ENCODE assay signal across 12 cellular contexts in genomic region chr17:50946891-50947843, GRCh38.
DNase-seq lines count a peak whose midpoint lies in the region; ATAC-seq and TF ChIP-seq lines count a peak whose summit lies in the region.
"Had no signal": no experiment of that assay in that cellular context is flagged by ENCODE, and none has a peak within 500 bp of the region (broad histone marks: within the 10 kb centered on the region; RNA-seq: fewer than 3 reads in every experiment).

No MANE protein-coding gene starts in this region.

- DNase-seq in GM10266 (ENCODE audit: extremely low spot score) (peak; percentile 13), midbrain (lab: John Stamatoyannopoulos, UW) (no peak), SKM-1 (lab: John Stamatoyannopoulos, UW; ENCODE audit: unreplicated experiment) (no peak)
- DNase-seq in stimulated activated CD8-positive, alpha-beta memory T cell treated with anti-CD3 and anti-CD28 coated beads, Interleukin-4, amount 100 ng/mL, for 48 hours, result peak; percentile 23
- DNase-seq: activated naive CD8-positive, alpha-beta T cell treated with anti-CD3 and anti-CD28 coated beads, Interleukin-2, amount 50 U/mL, for 24 hours; KG1; NCI-H2171 treated with DMSO at 0.1 percent for 48 hours had no signal

- H3K27me3 ChIP-seq in layer of hippocampus (ENCODE audit: control insufficient read depth, insufficient read depth, low read length), result no peaks in the 10 kb centered on the region

- ATAC-seq in HG02840 (IDR thresholded peaks at IDR 0.05; ENCODE audit: low FRiP score, unreplicated experiment) (no peak), HG03521 (IDR thresholded peaks at IDR 0.05; ENCODE audit: unreplicated experiment) (no peak)
- ATAC-seq: activated CD4-positive, CD25-positive, alpha-beta regulatory T cell treated with anti-CD3 and anti-CD28 coated beads, Interleukin-2, amount 50 U/mL, for 24 hours; activated naive CD8-positive, alpha-beta T cell treated with anti-CD3 and anti-CD28 coated beads, Interleukin-2, amount 50 U/mL, for 24 hours had no signal

- TF ChIP-seq CTCF in GM10266 (IDR thresholded peaks at IDR 0.05; ENCODE audit: control insufficient read depth, insufficient read depth, low read depth, missing control alignments), result no peak
- TF ChIP-seq CTCF in VCaP (conservative IDR thresholded peaks at IDR 0.05), result no peak

- H3K27ac ChIP-seq in VCaP (peak overlapping the region; percentile 99), layer of hippocampus (ENCODE audit: low read depth, low read length) (peak overlapping the region; percentile 64)

Comparison
In these comparisons a context has a peak if more than half of its experiments do, and no peak if none do; other contexts are left out.
1. DNase-seq: peak in GM10266 (single experiment) and stimulated activated CD8-positive, alpha-beta memory T cell treated with anti-CD3 and anti-CD28 coated beads, Interleukin-4, amount 100 ng/mL, for 48 hours (single experiment); none in midbrain (single experiment) and SKM-1 (single experiment).